1 cellular context compared by ENCODE assay signal in genomic region chr22:39184586-39185577, GRCh38.
TF ChIP-seq lines count a peak whose summit lies in the region.

No MANE protein-coding gene starts in this region.

TF ChIP-seq in K562, 482 proteins besides CTCF, POLR2A, EP300 and RAD21:
- TF ChIP-seq, protein P1, sequence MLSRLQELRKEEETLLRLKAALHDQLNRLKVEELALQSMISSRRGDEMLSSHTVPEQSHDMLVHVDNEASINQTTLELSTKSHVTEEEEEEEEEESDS (CRISPR knock-in tag; IDR thresholded peaks at IDR 0.05), result no peak
- TF ChIP-seq GATA2 (CRISPR knock-in tag; IDR thresholded peaks at IDR 0.05) (no peak), CLOCK (CRISPR knock-in tag; IDR thresholded peaks at IDR 0.05; ENCODE audit: borderline replicate concordance) (no peak), ZNF445 (CRISPR knock-in tag; IDR thresholded peaks at IDR 0.05; ENCODE audit: low read depth) (no peak), CHD2 (IDR thresholded peaks at IDR 0.05; ENCODE audit: low read depth, low read length) (no peak), ZBTB7A (IDR thresholded peaks at IDR 0.05; ENCODE audit: borderline replicate concordance, control insufficient read depth, low read depth, low read length) (0 out of 2 replicates have a peak, but pooled peaks have one; percentile 17)
